In genomic region chr4:165464813-165465381, GRCh38 we compare ENCODE assay signal across 7 cellular contexts.
A peak's percentile ranks its signal among the peaks of the same experiment; 100 is the strongest.
DNase-seq lines count a peak whose midpoint lies in the region; ATAC-seq and TF ChIP-seq lines count a peak whose summit lies in the region.

No MANE protein-coding gene starts in this region.

- peak; percentile 53 for TF ChIP-seq CTCF in coronary artery (IDR thresholded peaks at IDR 0.05)

- H3K27ac ChIP-seq in coronary artery: no peak overlapping the region

- no peak overlapping the region for H3K4me3 ChIP-seq in coronary artery

- ATAC-seq in GM19438 (IDR thresholded peaks at IDR 0.05; ENCODE audit: low read depth, unreplicated experiment) (peak; percentile 66), HG03521 (IDR thresholded peaks at IDR 0.05; ENCODE audit: unreplicated experiment) (peak; percentile 67)

- DNase-seq in Daoy (ENCODE audit: low read depth) (peak; percentile 13), OCI-M1 (lab: John Stamatoyannopoulos, UW) (peak; percentile 74), coronary artery (ENCODE audit: low spot score) (no peak), lung microvascular endothelial cell (ENCODE audit: low read depth in 2 of 2) (peak; percentile 58 to 67), NCI-H524 (lab: John Stamatoyannopoulos, UW) (no peak)

Comparison
In these comparisons a context has a peak if more than half of its experiments do, and no peak if none do; other contexts are left out.
1. DNase-seq: peak in Daoy (single experiment), OCI-M1 (single experiment) and lung microvascular endothelial cell (2 of 2); none in coronary artery (single experiment) and NCI-H524 (0 of 2).